In the genomic region with DNA sequence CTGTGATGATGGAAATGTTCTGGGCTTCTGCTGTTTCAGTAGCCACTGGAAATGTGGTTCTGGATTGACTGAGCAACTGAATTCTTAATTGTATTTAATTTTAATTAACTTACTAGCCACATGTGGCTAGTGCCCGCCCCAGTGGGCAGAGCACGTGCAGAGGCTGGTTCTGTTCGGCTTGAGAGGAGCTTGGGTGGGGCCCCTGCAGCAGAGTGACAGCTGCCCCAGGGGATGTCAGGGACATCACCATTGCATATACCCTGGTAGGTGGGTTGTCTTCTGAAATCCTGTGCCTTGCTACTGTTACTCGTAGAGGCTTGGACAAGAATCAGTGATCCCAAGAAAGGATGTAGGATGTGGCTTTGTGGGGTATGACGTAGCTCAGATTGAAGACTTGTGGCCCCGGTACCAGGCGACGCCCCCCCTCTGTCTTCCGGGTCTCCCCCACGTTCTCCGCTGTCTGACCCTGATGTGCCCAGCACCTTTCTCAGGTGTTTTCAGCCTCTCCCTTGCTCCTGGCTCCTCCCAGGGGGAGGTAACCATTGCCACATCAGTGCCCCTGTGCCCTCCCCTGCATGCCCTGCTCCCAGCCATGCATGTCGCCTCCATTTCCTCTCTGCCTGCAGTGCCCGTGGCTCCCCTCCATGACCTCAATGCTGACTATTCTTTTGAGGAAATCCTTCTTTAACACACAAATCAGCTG, we compare ENCODE assay signal across 9 cellular contexts.
DNase-seq lines count a peak whose midpoint lies in the region; ATAC-seq and TF ChIP-seq lines count a peak whose summit lies in the region.
"Had no signal": no experiment of that assay in that cellular context is flagged by ENCODE, and none has a peak within 500 bp of the region (broad histone marks: within the 10 kb centered on the region; RNA-seq: fewer than 3 reads in every experiment).

No MANE protein-coding gene starts in this region.

- no peaks in the 10 kb centered on the region for H3K9me3 Mint-ChIP-seq in stimulated activated naive CD8-positive, alpha-beta T cell treated with anti-CD3 and anti-CD28 coated beads, Interleukin-15, Interleukin-2, amounts not matched to agents 100 ng/mL and 50 ng/mL, for 24 hours
- no peaks in the 10 kb centered on the region for H3K9me3 Mint-ChIP-seq in endothelial cell (ENCODE audit: unreplicated experiment)

- H3K27ac ChIP-seq in dorsolateral prefrontal cortex = peak overlapping the region in 1 of 59 donors; percentile 6

- H3K4me3 ChIP-seq in dorsolateral prefrontal cortex = peak overlapping the region in 2 of 59 donors; percentile 7 to 9

- intact Hi-C loops in dorsolateral prefrontal cortex (cut with DNase I) = no loop called here

- peaks cover 4% of the 10 kb centered on the region for H3K27me3 Mint-ChIP-seq in stimulated activated naive CD8-positive, alpha-beta T cell treated with anti-CD3 and anti-CD28 coated beads, Interleukin-15, Interleukin-2, amounts not matched to agents 100 ng/mL and 50 ng/mL, for 24 hours
- peaks cover 3% of the 10 kb centered on the region for H3K27me3 Mint-ChIP-seq in endothelial cell (ENCODE audit: unreplicated experiment)

- H3K27ac Mint-ChIP-seq in stimulated activated naive CD8-positive, alpha-beta T cell treated with anti-CD3 and anti-CD28 coated beads, Interleukin-15, Interleukin-2, amounts not matched to agents 100 ng/mL and 50 ng/mL, for 24 hours = peak overlapping the region; percentile 18
- H3K27ac Mint-ChIP-seq in endothelial cell (ENCODE audit: unreplicated experiment) = peak overlapping the region; percentile 81

- H3K27me3 ChIP-seq in dorsolateral prefrontal cortex = peaks cover 0 to 40% (median 0%) of the 10 kb centered on the region in 45 donors

- no peak overlapping the region for H3K4me3 Mint-ChIP-seq in stimulated activated naive CD8-positive, alpha-beta T cell treated with anti-CD3 and anti-CD28 coated beads, Interleukin-15, Interleukin-2, amounts not matched to agents 100 ng/mL and 50 ng/mL, for 24 hours
- H3K4me3 Mint-ChIP-seq in endothelial cell (ENCODE audit: unreplicated experiment) = no peak overlapping the region

- no peak for ATAC-seq in stimulated activated naive CD8-positive, alpha-beta T cell treated with anti-CD3 and anti-CD28 coated beads, Interleukin-15, Interleukin-2, amounts not matched to agents 100 U/mL and 50 U/mL, for 24 hours

- no peaks in the 10 kb centered on the region for H3K36me3 Mint-ChIP-seq in stimulated activated naive CD8-positive, alpha-beta T cell treated with anti-CD3 and anti-CD28 coated beads, Interleukin-15, Interleukin-2, amounts not matched to agents 100 ng/mL and 50 ng/mL, for 24 hours (ENCODE audit: low read depth)
- no peaks in the 10 kb centered on the region for H3K36me3 Mint-ChIP-seq in endothelial cell (ENCODE audit: low read depth, unreplicated experiment)

- H3K4me1 Mint-ChIP-seq in stimulated activated naive CD8-positive, alpha-beta T cell treated with anti-CD3 and anti-CD28 coated beads, Interleukin-15, Interleukin-2, amounts not matched to agents 100 ng/mL and 50 ng/mL, for 24 hours (ENCODE audit: low read depth) = no peaks in the 10 kb centered on the region
- H3K4me1 Mint-ChIP-seq in endothelial cell (ENCODE audit: unreplicated experiment) = peaks cover 31% of the 10 kb centered on the region

- DNase-seq in stimulated activated naive CD8-positive, alpha-beta T cell treated with anti-CD3 and anti-CD28 coated beads, Interleukin-15, Interleukin-2, amounts not matched to agents 100 U/mL and 50 U/mL, for 24 hours = no peak
- DNase-seq in NCI-H2081 treated with DMSO at 0.1 percent for 48 hours (lab: John Stamatoyannopoulos, UW) (peak; percentile 57), endothelial cell (ENCODE audit: low spot score) (no peak), ureter (ENCODE audit: low spot score) (peak; percentile 83), dorsolateral prefrontal cortex (no peak), activated T-cell treated with anti-CD3 and anti-CD28 coated beads for 4 hours (no peak)
- no peak for DNase-seq in stimulated activated CD4-positive, alpha-beta T cell treated with anti-CD3 and anti-CD28 coated beads, Interleukin-4, amount 100 ng/mL, for 24 hours
- DNase-seq: activated CD4-positive, alpha-beta T cell treated with anti-CD3 and anti-CD28 coated beads, Interleukin-2, amount 50 U/mL, for 4 hours had no signal

- no peak for TF ChIP-seq CTCF in endothelial cell (IDR thresholded peaks at IDR 0.05; ENCODE audit: unreplicated experiment)
- TF ChIP-seq CTCF in dorsolateral prefrontal cortex (IDR thresholded peaks at IDR 0.05 in 54 of 56, conservative IDR thresholded peaks at IDR 0.05 in 2 of 56; ENCODE audit: low read depth in 1 of 56, partially characterized antibody in 56 of 56) = no peak

Comparison
In these comparisons a context has a peak if more than half of its experiments do, and no peak if none do; other contexts are left out.
1. DNase-seq: peak in NCI-H2081 treated with DMSO at 0.1 percent for 48 hours (single experiment) and ureter (single experiment); none in stimulated activated naive CD8-positive, alpha-beta T cell treated with anti-CD3 and anti-CD28 coated beads, Interleukin-15, Interleukin-2, amounts not matched to agents 100 U/mL and 50 U/mL, for 24 hours (single experiment), endothelial cell (single experiment), stimulated activated CD4-positive, alpha-beta T cell treated with anti-CD3 and anti-CD28 coated beads, Interleukin-4, amount 100 ng/mL, for 24 hours (single experiment), dorsolateral prefrontal cortex (0 of 10) and activated T-cell treated with anti-CD3 and anti-CD28 coated beads for 4 hours (single experiment).